8 cellular contexts compared by ENCODE assay signal in genomic region chr5:180470966-180471582, GRCh38. TPM values are rescaled to one million over a fixed set of nuclear protein-coding genes. Genes with fewer than 3 reads are reported as not detected.
DNase-seq lines count a peak whose midpoint lies in the region; ATAC-seq and TF ChIP-seq lines count a peak whose summit lies in the region.

No MANE protein-coding gene starts in this region.

- 37 to 38% methylated on average over 13 to 16 of the region's 16 CpGs for WGBS in endodermal cell (ENCODE audit: insufficient coverage in 1 of 2, insufficient read length in 1 of 2), 2 experiments

- intact Hi-C loops in activated CD4-positive, alpha-beta memory T cell treated with anti-CD3 and anti-CD28 coated beads for 36 hours (cut with micrococcal nuclease) = loop anchor here (1.0 kb wide), 1 partner anchor 178 kb away; no protein-coding TSS in a partner anchor

- no peak overlapping the region for H3K4me3 ChIP-seq in CD8-positive, alpha-beta memory T cell (ENCODE audit: low read length)
- no peak overlapping the region for H3K4me3 ChIP-seq in endodermal cell (ENCODE audit: low read length)

- no peaks in the 10 kb centered on the region for H3K4me1 ChIP-seq in CD8-positive, alpha-beta memory T cell (ENCODE audit: insufficient read depth, low read length)
- no peaks in the 10 kb centered on the region for H3K4me1 ChIP-seq in endodermal cell (ENCODE audit: control insufficient read depth, insufficient read depth, low read length)

- no peak overlapping the region for H3K9ac ChIP-seq in endodermal cell (ENCODE audit: extremely low read depth, low read length, poor library complexity, severe bottlenecking)

- no peaks in the 10 kb centered on the region for H3K27me3 ChIP-seq in CD8-positive, alpha-beta memory T cell (ENCODE audit: insufficient read depth, low read length, poor library complexity, severe bottlenecking)
- no peaks in the 10 kb centered on the region for H3K27me3 ChIP-seq in endodermal cell (ENCODE audit: control insufficient read depth, insufficient read depth, low read length, poor library complexity, severe bottlenecking)

- H3K27ac ChIP-seq in CD8-positive, alpha-beta memory T cell (ENCODE audit: low read depth, low read length) = no peak overlapping the region
- no peak overlapping the region for H3K27ac ChIP-seq in endodermal cell (ENCODE audit: low read depth, low read length)

- H3K36me3 ChIP-seq in CD8-positive, alpha-beta memory T cell (ENCODE audit: insufficient read depth, low read length) = no peaks in the 10 kb centered on the region
- H3K36me3 ChIP-seq in endodermal cell (ENCODE audit: control insufficient read depth, insufficient read depth, low read length) = no peaks in the 10 kb centered on the region

- peak; percentile 41 to 76 (median 48) for DNase-seq in CD8-positive, alpha-beta memory T cell
- DNase-seq in NCI-H226 = peak; percentile 24
- DNase-seq in activated CD4-positive, alpha-beta memory T cell treated with anti-CD3 and anti-CD28 coated beads for 36 hours = peak; percentile 58
- DNase-seq in endodermal cell = peak; percentile 88
- peak; percentile 49 to 82 for DNase-seq in mesothelial cell of epicardium (ENCODE audit: low spot score in 2 of 2, unreplicated experiment in 2 of 2)
- DNase-seq in stimulated activated CD8-positive, alpha-beta memory T cell treated with anti-CD3 and anti-CD28 coated beads, Interleukin-15, amount 100 ng/mL, for 48 hours (ENCODE audit: low read depth in 2 of 2) = peak; percentile 14 to 20

- H3K9me3 ChIP-seq in CD8-positive, alpha-beta memory T cell (ENCODE audit: low read length) = no peaks in the 10 kb centered on the region
- H3K9me3 ChIP-seq in endodermal cell (ENCODE audit: control insufficient read depth, low read length) = no peaks in the 10 kb centered on the region

- peak overlapping the region in 2 of 8 donors; percentile 17 to 23 for H3K27ac Mint-ChIP-seq in CD8-positive, alpha-beta memory T cell
- H3K27ac Mint-ChIP-seq in activated CD4-positive, alpha-beta memory T cell treated with anti-CD3 and anti-CD28 coated beads for 36 hours = no peak overlapping the region
- H3K27ac Mint-ChIP-seq in endodermal cell = no peak overlapping the region
- no peak overlapping the region for H3K27ac Mint-ChIP-seq in mesothelial cell of epicardium

- H3K4me1 Mint-ChIP-seq in CD8-positive, alpha-beta memory T cell = peaks cover 0 to 6% (median 2%) of the 10 kb centered on the region in 3 donors
- no peaks in the 10 kb centered on the region for H3K4me1 Mint-ChIP-seq in activated CD4-positive, alpha-beta memory T cell treated with anti-CD3 and anti-CD28 coated beads for 36 hours (ENCODE audit: low read depth)
- no peaks in the 10 kb centered on the region for H3K4me1 Mint-ChIP-seq in endodermal cell
- H3K4me1 Mint-ChIP-seq in mesothelial cell of epicardium = peaks cover 20% of the 10 kb centered on the region

- peak overlapping the region in 1 of 7 donors; percentile 1 for H3K4me3 Mint-ChIP-seq in CD8-positive, alpha-beta memory T cell
- no peak overlapping the region for H3K4me3 Mint-ChIP-seq in activated CD4-positive, alpha-beta memory T cell treated with anti-CD3 and anti-CD28 coated beads for 36 hours
- H3K4me3 Mint-ChIP-seq in endodermal cell (no peak overlapping the region), mesothelial cell of epicardium (no peak overlapping the region)

- CTCF ChIA-PET in CD8-positive, alpha-beta memory T cell (lab: Charles Lee) = interaction anchor here (0.6 to 3.7 kb wide), 9 partner anchors 10 to 255 kb away, joined by 3 to 17 read pairs (median 4); no protein-coding TSS in a partner anchor
- CTCF ChIA-PET in activated CD4-positive, alpha-beta memory T cell treated with anti-CD3 and anti-CD28 coated beads for 36 hours (lab: Charles Lee) = interaction anchor here (0.6 to 2.3 kb wide), 9 partner anchors 9 to 196 kb away, joined by 3 to 9 read pairs (median 3); no protein-coding TSS in a partner anchor

- no peaks in the 10 kb centered on the region for H3K9me3 Mint-ChIP-seq in CD8-positive, alpha-beta memory T cell
- no peaks in the 10 kb centered on the region for H3K9me3 Mint-ChIP-seq in activated CD4-positive, alpha-beta memory T cell treated with anti-CD3 and anti-CD28 coated beads for 36 hours
- H3K9me3 Mint-ChIP-seq in endodermal cell (no peaks in the 10 kb centered on the region), mesothelial cell of epicardium (peaks cover under 1% of the 10 kb centered on the region)

- POLR2A ChIA-PET in CD8-positive, alpha-beta memory T cell (lab: Charles Lee) = no interaction called here
- POLR2A ChIA-PET in activated CD4-positive, alpha-beta memory T cell treated with anti-CD3 and anti-CD28 coated beads for 36 hours (lab: Charles Lee) = no interaction called here

- H3K27me3 Mint-ChIP-seq in CD8-positive, alpha-beta memory T cell = peaks cover 4 to 9% of the 10 kb centered on the region in 2 donors
- peaks cover 1% of the 10 kb centered on the region for H3K27me3 Mint-ChIP-seq in activated CD4-positive, alpha-beta memory T cell treated with anti-CD3 and anti-CD28 coated beads for 36 hours
- H3K27me3 Mint-ChIP-seq in endodermal cell (ENCODE audit: insufficient read depth) = peaks cover 1% of the 10 kb centered on the region
- peaks cover 17% of the 10 kb centered on the region for H3K27me3 Mint-ChIP-seq in mesothelial cell of epicardium (ENCODE audit: low read depth)

- peak; percentile 92 for TF ChIP-seq CTCF in endodermal cell (conservative IDR thresholded peaks at IDR 0.05)
- peak; percentile 98 for TF ChIP-seq CTCF in mesothelial cell of epicardium (IDR thresholded peaks at IDR 0.05; ENCODE audit: unreplicated experiment)

- peak; percentile 62 for ATAC-seq in GM21576 (IDR thresholded peaks at IDR 0.05; ENCODE audit: unreplicated experiment)
- ATAC-seq in HG02571 (IDR thresholded peaks at IDR 0.05; ENCODE audit: unreplicated experiment) = no peak

- H3K36me3 Mint-ChIP-seq in CD8-positive, alpha-beta memory T cell = no peaks in the 10 kb centered on the region
- no peaks in the 10 kb centered on the region for H3K36me3 Mint-ChIP-seq in activated CD4-positive, alpha-beta memory T cell treated with anti-CD3 and anti-CD28 coated beads for 36 hours
- H3K36me3 Mint-ChIP-seq in endodermal cell (ENCODE audit: low read depth) (no peaks in the 10 kb centered on the region), mesothelial cell of epicardium (no peaks in the 10 kb centered on the region)

RNA-seq across cellular contexts. Expression of gene CNOT6, which starts 23.1 kb away (rescaled TPM):
- total RNA-seq in CD8-positive, alpha-beta memory T cell = 10 to 100 TPM; 36.0 to 39.9 TPM
- polyA plus RNA-seq in CD8-positive, alpha-beta memory T cell = 11.4 TPM
- total RNA-seq in activated CD4-positive, alpha-beta memory T cell treated with anti-CD3 and anti-CD28 coated beads for 36 hours = 10 to 100 TPM; 32.0 to 35.2 TPM
- total RNA-seq in endodermal cell (10 to 100 TPM; 40.4 to 42.9 TPM), mesothelial cell of epicardium (50.4 to 54.4 TPM (median 53.7 TPM) in 3 replicates)
- 43.1 TPM for polyA plus RNA-seq in endodermal cell (2013, experiment 1 of 2)
- 44.9 TPM for polyA plus RNA-seq in endodermal cell (2013, experiment 2 of 2)

Comparison
In these comparisons a context has a peak if more than half of its experiments do, and no peak if none do; other contexts are left out.
1. DNase-seq: peak in every context shown above with its lines; median percentile 88 in endodermal cell; 66 in mesothelial cell of epicardium; 58 in activated CD4-positive, alpha-beta memory T cell treated with anti-CD3 and anti-CD28 coated beads for 36 hours; 48 in CD8-positive, alpha-beta memory T cell; 24 in NCI-H226; 17 in stimulated activated CD8-positive, alpha-beta memory T cell treated with anti-CD3 and anti-CD28 coated beads, Interleukin-15, amount 100 ng/mL, for 48 hours.